ENCODE assay signal across 8 cellular contexts in the genomic region with DNA sequence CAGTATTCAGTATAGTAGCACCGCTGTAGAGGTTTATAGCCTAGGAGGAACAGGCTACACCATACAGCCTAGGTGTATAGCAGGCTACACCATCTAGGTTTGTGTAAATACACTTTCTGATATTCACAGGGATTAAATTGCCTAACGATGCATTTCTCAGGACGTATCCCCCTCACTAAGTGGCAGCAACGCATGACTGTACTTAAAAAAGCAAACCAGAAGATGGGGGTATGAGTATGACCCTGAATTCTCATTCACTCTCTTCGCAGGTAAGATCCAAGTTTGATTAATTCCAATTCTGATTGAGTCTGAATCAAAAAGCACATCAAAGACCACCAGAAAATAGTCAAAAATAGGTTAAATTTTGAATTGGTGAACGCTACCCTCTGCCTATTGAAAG. TPM values are rescaled to one million over a fixed set of nuclear protein-coding genes. Genes with fewer than 3 reads are reported as not detected.
A peak's percentile ranks its signal among the peaks of the same experiment; 100 is the strongest.
DNase-seq lines count a peak whose midpoint lies in the region; ATAC-seq, FAIRE-seq and TF ChIP-seq lines count a peak whose summit lies in the region.

No MANE protein-coding gene starts in this region.

- H3K27me3 Mint-ChIP-seq in effector memory CD8-positive, alpha-beta T cell, result peaks cover 19 to 27% of the 10 kb centered on the region in 2 donors

- TF ChIP-seq POLR2A in ovary (IDR thresholded peaks at IDR 0.05), result no peak

- no peaks in the 10 kb centered on the region for H3F3A ChIP-seq in DOHH2 (ENCODE audit: control insufficient read depth, insufficient read depth)

- FAIRE-seq in HTR-8/SVneo (lab: Jason Lieb, UNC), result no peak

- TF ChIP-seq CTCF in DOHH2 (IDR thresholded peaks at IDR 0.05; ENCODE audit: low read depth, low read length, poor library complexity, severe bottlenecking) (no peak), ovary (IDR thresholded peaks at IDR 0.05) (no peak)

- H3K9me3 ChIP-seq in DOHH2 (ENCODE audit: control insufficient read depth, insufficient read depth, low read length) (no peaks in the 10 kb centered on the region; the same call in 1 of the 2 replicates), ovary (no peaks in the 10 kb centered on the region)

- H3K36me3 ChIP-seq in DOHH2 (ENCODE audit: control insufficient read depth, low read length) (peaks cover 53% of the 10 kb centered on the region), ovary (no peaks in the 10 kb centered on the region)

- H3K36me3 Mint-ChIP-seq in effector memory CD8-positive, alpha-beta T cell (ENCODE audit: insufficient read depth), result peaks cover 27% of the 10 kb centered on the region

- H3K4me1 Mint-ChIP-seq in effector memory CD8-positive, alpha-beta T cell (ENCODE audit: low read depth in 2 of 2), result peaks cover 27 to 40% of the 10 kb centered on the region in 2 donors

- H3K9me3 Mint-ChIP-seq in effector memory CD8-positive, alpha-beta T cell, result no peaks in the 10 kb centered on the region

- DNase-seq in NCI-H748 treated with DMSO at 0.1 percent for 48 hours (lab: John Stamatoyannopoulos, UW) (peak; percentile 10), ovary (no peak), MV-4-11 (lab: John Stamatoyannopoulos, UW) (no peak), HTR-8/SVneo (ENCODE audit: insufficient read length, low spot score) (no peak), NCI-H146 (lab: John Stamatoyannopoulos, UW) (no peak)
- no peak for DNase-seq in effector memory CD8-positive, alpha-beta T cell

- H3K9me2 ChIP-seq in DOHH2 (replicated peaks; ENCODE audit: control insufficient read depth, low read length), result no peaks in the 10 kb centered on the region

- peak overlapping the region; percentile 89 for H3K4me2 ChIP-seq in DOHH2 (ENCODE audit: low read length)

- H3K4me1 ChIP-seq in DOHH2 (ENCODE audit: control insufficient read depth, low read length) (peaks cover 24% of the 10 kb centered on the region), ovary (ENCODE audit: insufficient read depth) (peaks cover 6% of the 10 kb centered on the region)

- H3K27me3 ChIP-seq in DOHH2 (ENCODE audit: control insufficient read depth, low read length), result no peaks in the 10 kb centered on the region
- no peaks in the 10 kb centered on the region for H3K27me3 ChIP-seq in ovary

- peak overlapping the region; percentile 99 for H3K4me3 ChIP-seq in DOHH2 (ENCODE audit: low read length)
- H3K4me3 ChIP-seq in ovary, result peak overlapping the region; percentile 86

- H3K4me3 Mint-ChIP-seq in effector memory CD8-positive, alpha-beta T cell, result peak overlapping the region; percentile 88 to 92

- peak overlapping the region; percentile 96 to 99 for H3K27ac Mint-ChIP-seq in effector memory CD8-positive, alpha-beta T cell

- peaks cover 68% of the 10 kb centered on the region for H3K79me2 ChIP-seq in DOHH2 (ENCODE audit: control insufficient read depth, low read length)

- TF ChIP-seq EP300 in ovary (IDR thresholded peaks at IDR 0.05), result no peak

- H3K27ac ChIP-seq in DOHH2 (ENCODE audit: low read depth, low read length), result peak overlapping the region; percentile 60
- H3K27ac ChIP-seq in ovary, result no peak overlapping the region

- intact Hi-C loops in ovary (cut with DNase I), result no loop called here

- peaks cover 10% of the 10 kb centered on the region; the same call in 1 of the 2 replicates for H4K20me1 ChIP-seq in DOHH2 (ENCODE audit: control insufficient read depth, insufficient read depth, low read depth, low read length)

- ATAC-seq in effector memory CD8-positive, alpha-beta T cell (replicated peaks), result no peak
- ATAC-seq in GM19463 (IDR thresholded peaks at IDR 0.05; ENCODE audit: unreplicated experiment), result no peak

- WGBS in ovary, 3 donors, result 20 to 29% (median 21%) methylated on average over 6 of the region's 6 CpGs

RNA-seq across cellular contexts. Expression of gene ORC5, which starts 1.0 kb away (rescaled TPM):
- 10 to 100 TPM; 13.5 to 21.5 (median 17.3) TPM for total RNA-seq in ovary
- 10 to 100 TPM; 11.9 to 15.9 TPM for polyA plus RNA-seq in ovary
